In the genomic region with DNA sequence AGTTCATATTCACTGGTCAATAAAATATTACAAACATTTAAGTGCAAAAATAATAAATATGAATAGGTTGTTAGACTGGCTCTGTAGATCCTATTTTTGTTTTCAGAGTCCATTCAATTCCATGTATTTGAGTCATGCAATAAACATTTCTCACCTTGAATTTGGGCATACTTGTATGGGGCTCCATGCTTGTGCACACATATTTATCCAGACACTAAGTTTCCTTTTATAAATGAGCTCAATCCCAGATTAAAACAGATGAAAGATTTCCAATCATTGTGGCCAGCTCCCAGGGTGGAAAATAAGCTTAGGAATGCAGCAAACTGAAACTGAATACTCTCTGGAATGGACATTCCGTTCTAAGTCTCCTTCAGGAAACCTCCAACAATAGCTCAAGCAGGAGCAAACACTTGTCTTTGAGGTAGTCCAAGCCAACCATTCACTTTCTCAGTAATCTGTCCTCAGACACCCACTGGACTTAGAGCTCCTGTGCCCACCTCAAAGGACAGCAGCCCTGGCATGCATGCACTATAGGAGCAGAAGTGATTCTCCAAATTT, we compare ENCODE assay signal across 22 cellular contexts. TPM values are rescaled to one million over a fixed set of nuclear protein-coding genes. Genes with fewer than 3 reads are reported as not detected.
DNase-seq lines count a peak whose midpoint lies in the region; FAIRE-seq and TF ChIP-seq lines count a peak whose summit lies in the region.
"Had no signal": no experiment of that assay in that cellular context is flagged by ENCODE, and none has a peak within 500 bp of the region (broad histone marks: within the 10 kb centered on the region; RNA-seq: fewer than 3 reads in every experiment).

No MANE protein-coding gene starts in this region.

- H3K9me3 ChIP-seq in AG04450 (ENCODE audit: control insufficient read depth, insufficient read depth, low read length) = no peaks in the 10 kb centered on the region
- no peaks in the 10 kb centered on the region for H3K9me3 ChIP-seq in astrocyte (ENCODE audit: insufficient read depth, low read depth, low read length)
- H3K9me3 ChIP-seq: right lobe of liver had no signal

- H3K27ac ChIP-seq in AG04450 (ENCODE audit: low read depth, low read length) (no peak overlapping the region), astrocyte (ENCODE audit: low read depth, low read length) (no peak overlapping the region)
- H3K27ac ChIP-seq: right lobe of liver had no signal

- H3K4me1 Mint-ChIP-seq in astrocyte (ENCODE audit: low read depth, unreplicated experiment) = peaks cover 3% of the 10 kb centered on the region
- H3K4me1 Mint-ChIP-seq: activated CD4-positive, alpha-beta T cell treated with anti-CD3 and anti-CD28 coated beads for 36 hours; CD14-positive monocyte; stimulated activated naive CD8-positive, alpha-beta T cell treated with anti-CD3 and anti-CD28 coated beads, Interleukin-15, amount 100 ng/mL, for 72 hours had no signal

- POLR2A ChIA-PET in AG04450 (lab: Yijun Ruan, JAX) = interaction anchor here (1.7 kb wide), 1 partner anchor 10 kb away, joined by 5 read pairs; no protein-coding TSS in a partner anchor

- no peak overlapping the region for H3K4me2 ChIP-seq in astrocyte (ENCODE audit: low read length)

- peak; percentile 82 for FAIRE-seq in astrocyte (lab: Jason Lieb, UNC)
- FAIRE-seq: G401.6, TTC549 had no signal

- CTCF ChIA-PET in AG04450 (lab: Charles Lee) = no interaction called here

- H3K4me3 ChIP-seq in AG04450 (ENCODE audit: low read depth, low read length) = peak overlapping the region; percentile 35; the same call in 1 of the 2 replicates
- H3K4me3 ChIP-seq in astrocyte (ENCODE audit: insufficient read depth, low read depth, low read length) = no peak overlapping the region
- H3K4me3 ChIP-seq: right lobe of liver had no signal

- TF ChIP-seq CTCF in AG04450 (IDR thresholded peaks at IDR 0.05; ENCODE audit: low read depth, low read length) (no peak), astrocyte (IDR thresholded peaks at IDR 0.05; ENCODE audit: insufficient read depth, low read depth, low read length) (no peak)

- H3K27me3 ChIP-seq in AG04450 (ENCODE audit: control insufficient read depth, insufficient read depth, low read length) (no peaks in the 10 kb centered on the region), astrocyte (ENCODE audit: insufficient read depth, low read length) (no peaks in the 10 kb centered on the region)
- H3K27me3 ChIP-seq: right lobe of liver had no signal

- no peaks in the 10 kb centered on the region for H3K4me1 ChIP-seq in astrocyte (ENCODE audit: insufficient read depth, low read length)
- H3K4me1 ChIP-seq: right lobe of liver had no signal

- H3K9ac ChIP-seq in astrocyte (ENCODE audit: low read length) = no peak overlapping the region

- H3K36me3 ChIP-seq in astrocyte (ENCODE audit: insufficient read depth, low read length) = no peaks in the 10 kb centered on the region
- H3K36me3 ChIP-seq: right lobe of liver had no signal

- H3K27me3 Mint-ChIP-seq in astrocyte (ENCODE audit: low read depth, unreplicated experiment) = no peaks in the 10 kb centered on the region
- H3K27me3 Mint-ChIP-seq: activated CD4-positive, alpha-beta T cell treated with anti-CD3 and anti-CD28 coated beads for 36 hours; stimulated activated naive CD8-positive, alpha-beta T cell treated with anti-CD3 and anti-CD28 coated beads, Interleukin-15, amount 100 ng/mL, for 72 hours had no signal

- no peaks in the 10 kb centered on the region for H3K79me2 ChIP-seq in astrocyte (ENCODE audit: insufficient read depth, low read length)

- H2AFZ ChIP-seq in astrocyte (ENCODE audit: low read depth, low read length) = no peak overlapping the region

- H4K20me1 ChIP-seq in astrocyte (ENCODE audit: insufficient read depth, low read length) = no peaks in the 10 kb centered on the region

- H3K27ac Mint-ChIP-seq in astrocyte (ENCODE audit: unreplicated experiment) = no peak overlapping the region
- H3K27ac Mint-ChIP-seq: activated CD4-positive, alpha-beta T cell treated with anti-CD3 and anti-CD28 coated beads for 36 hours; CD14-positive monocyte; stimulated activated naive CD8-positive, alpha-beta T cell treated with anti-CD3 and anti-CD28 coated beads, Interleukin-15, amount 100 ng/mL, for 72 hours had no signal

- H3K36me3 Mint-ChIP-seq in astrocyte (ENCODE audit: low read depth, unreplicated experiment) = no peaks in the 10 kb centered on the region
- H3K36me3 Mint-ChIP-seq: CD14-positive monocyte had no signal

- H3K4me3 Mint-ChIP-seq in astrocyte (ENCODE audit: unreplicated experiment) = no peak overlapping the region
- H3K4me3 Mint-ChIP-seq: activated CD4-positive, alpha-beta T cell treated with anti-CD3 and anti-CD28 coated beads for 36 hours; CD14-positive monocyte; stimulated activated naive CD8-positive, alpha-beta T cell treated with anti-CD3 and anti-CD28 coated beads, Interleukin-15, amount 100 ng/mL, for 72 hours had no signal

- DNase-seq in AG04450 (ENCODE audit: low read depth, low spot score) = no peak
- DNase-seq in astrocyte (ENCODE audit: low read depth) = peak; percentile 2
- peak; percentile 5 for DNase-seq in fibroblast of the conjunctiva (ENCODE audit: low read depth)
- DNase-seq in pulmonary artery endothelial cell (ENCODE audit: low read depth, low spot score) = peak; percentile 39
- no peak for DNase-seq in NCI-H1436 treated with DMSO at 0.1 percent for 48 hours (lab: John Stamatoyannopoulos, UW)
- no peak for DNase-seq in OCI-M1 (lab: John Stamatoyannopoulos, UW)
- no peak for DNase-seq in stimulated activated CD4-positive, alpha-beta T cell treated with anti-CD3 and anti-CD28 coated beads, Interleukin-4, amount 100 ng/mL, for 24 hours
- DNase-seq in activated CD8-positive, alpha-beta memory T cell treated with anti-CD3 and anti-CD28 coated beads, Interleukin-2, amount 50 U/mL, for 4 hours = no peak
- DNase-seq: activated CD4-positive, alpha-beta T cell treated with anti-CD3 and anti-CD28 coated beads for 36 hours; activated effector memory CD4-positive, alpha-beta T cell treated with Interleukin-2 at 50 U/mL for 16 hours; GOT3; Karpas-422; left cardiac atrium; NCI-H1092 treated with DMSO at 0.1 percent for 48 hours; NCI-H2081 treated with DMSO at 0.1 percent for 48 hours; NCI-H510A treated with DMSO at 0.1 percent for 48 hours; right lobe of liver; RPMI8226; stimulated activated naive CD8-positive, alpha-beta T cell treated with anti-CD3 and anti-CD28 coated beads, Interleukin-15, amount 100 ng/mL, for 72 hours had no signal

- H3K9me3 Mint-ChIP-seq in astrocyte (ENCODE audit: unreplicated experiment) = no peaks in the 10 kb centered on the region
- H3K9me3 Mint-ChIP-seq: CD14-positive monocyte had no signal

RNA-seq across cellular contexts. Expression of a gene that starts 16.4 kb away (rescaled TPM):
- 6.6 and 7.6 TPM in 2 replicates for polyA plus RNA-seq in AG04450 (2011; rRNA removed)
- polyA minus RNA-seq in AG04450 (2011; rRNA and poly(A)+ RNA removed) = 11.7 and 16.9 TPM in 2 replicates
- total RNA-seq in astrocyte (22.2 and 25.0 TPM in 2 replicates), pulmonary artery endothelial cell (4.0 and 5.7 TPM in 2 replicates)

Comparison
In these comparisons a context has a peak if more than half of its experiments do, and no peak if none do; other contexts are left out.
1. DNase-seq: peak in astrocyte (single experiment), fibroblast of the conjunctiva (single experiment) and pulmonary artery endothelial cell (single experiment); none in AG04450 (single experiment), NCI-H1436 treated with DMSO at 0.1 percent for 48 hours (single experiment), OCI-M1 (single experiment), stimulated activated CD4-positive, alpha-beta T cell treated with anti-CD3 and anti-CD28 coated beads, Interleukin-4, amount 100 ng/mL, for 24 hours (single experiment) and activated CD8-positive, alpha-beta memory T cell treated with anti-CD3 and anti-CD28 coated beads, Interleukin-2, amount 50 U/mL, for 4 hours (single experiment).